2 cellular contexts compared by ENCODE assay signal in the genomic region with DNA sequence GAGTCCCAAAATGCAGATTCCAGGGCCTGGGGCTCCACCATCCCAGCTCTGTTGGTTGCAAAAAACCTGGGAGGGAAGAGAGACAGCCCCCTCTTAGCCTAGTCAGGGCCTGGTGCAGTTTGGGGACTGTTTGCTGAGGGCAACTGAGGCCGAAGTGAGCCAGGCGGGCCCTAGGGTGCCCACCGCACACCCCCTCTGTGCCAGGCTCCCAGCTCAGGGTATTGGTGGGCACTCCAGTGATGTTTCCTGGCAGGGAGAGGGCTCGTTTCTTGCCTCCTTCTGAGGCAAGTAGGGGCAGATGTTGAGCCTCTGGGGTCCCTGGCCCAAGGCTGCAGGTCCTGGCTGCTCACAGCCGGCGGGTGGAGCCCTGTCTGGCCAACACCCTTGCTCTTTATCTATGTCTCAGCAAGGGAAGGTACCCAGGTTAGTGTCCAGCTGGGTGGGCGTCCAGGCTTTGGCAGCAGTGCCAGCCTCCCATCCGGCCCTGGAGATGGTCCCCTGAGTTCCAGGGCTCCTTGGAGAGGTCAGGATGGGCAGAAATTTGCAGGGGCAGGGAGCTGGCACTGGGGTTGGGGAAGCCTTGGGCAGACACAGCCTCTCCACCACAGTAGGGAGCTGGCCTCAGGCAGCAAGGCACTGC.
TF ChIP-seq lines count a peak whose summit lies in the region.

No MANE protein-coding gene starts in this region.

TF ChIP-seq in HepG2, 621 proteins besides CTCF, POLR2A, EP300 and RAD21:
- TF ChIP-seq NFIC (IDR thresholded peaks at IDR 0.05; ENCODE audit: low read length) (no peak), THYN1 (CRISPR knock-in tag; IDR thresholded peaks at IDR 0.05; ENCODE audit: borderline replicate concordance, low read depth) (no peak), RBM22 (optimal IDR thresholded peaks at IDR 0.05; ENCODE audit: low read length) (peak; percentile 56), NCOA1 (CRISPR knock-in tag; IDR thresholded peaks at IDR 0.05) (no peak), ZFY (CRISPR knock-in tag; IDR thresholded peaks at IDR 0.05) (no peak)
- TF ChIP-seq, protein P1, sequence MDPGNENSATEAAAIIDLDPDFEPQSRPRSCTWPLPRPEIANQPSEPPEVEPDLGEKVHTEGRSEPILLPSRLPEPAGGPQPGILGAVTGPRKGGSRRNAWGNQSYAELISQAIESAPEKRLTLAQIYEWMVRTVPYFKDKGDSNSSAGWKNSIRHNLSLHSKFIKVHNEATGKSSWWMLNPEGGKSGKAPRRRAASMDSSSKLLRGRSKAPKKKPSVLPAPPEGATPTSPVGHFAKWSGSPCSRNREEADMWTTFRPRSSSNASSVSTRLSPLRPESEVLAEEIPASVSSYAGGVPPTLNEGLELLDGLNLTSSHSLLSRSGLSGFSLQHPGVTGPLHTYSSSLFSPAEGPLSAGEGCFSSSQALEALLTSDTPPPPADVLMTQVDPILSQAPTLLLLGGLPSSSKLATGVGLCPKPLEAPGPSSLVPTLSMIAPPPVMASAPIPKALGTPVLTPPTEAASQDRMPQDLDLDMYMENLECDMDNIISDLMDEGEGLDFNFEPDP (CRISPR knock-in tag; conservative IDR thresholded peaks at IDR 0.05): no peak
- TF ChIP-seq, protein P2, sequence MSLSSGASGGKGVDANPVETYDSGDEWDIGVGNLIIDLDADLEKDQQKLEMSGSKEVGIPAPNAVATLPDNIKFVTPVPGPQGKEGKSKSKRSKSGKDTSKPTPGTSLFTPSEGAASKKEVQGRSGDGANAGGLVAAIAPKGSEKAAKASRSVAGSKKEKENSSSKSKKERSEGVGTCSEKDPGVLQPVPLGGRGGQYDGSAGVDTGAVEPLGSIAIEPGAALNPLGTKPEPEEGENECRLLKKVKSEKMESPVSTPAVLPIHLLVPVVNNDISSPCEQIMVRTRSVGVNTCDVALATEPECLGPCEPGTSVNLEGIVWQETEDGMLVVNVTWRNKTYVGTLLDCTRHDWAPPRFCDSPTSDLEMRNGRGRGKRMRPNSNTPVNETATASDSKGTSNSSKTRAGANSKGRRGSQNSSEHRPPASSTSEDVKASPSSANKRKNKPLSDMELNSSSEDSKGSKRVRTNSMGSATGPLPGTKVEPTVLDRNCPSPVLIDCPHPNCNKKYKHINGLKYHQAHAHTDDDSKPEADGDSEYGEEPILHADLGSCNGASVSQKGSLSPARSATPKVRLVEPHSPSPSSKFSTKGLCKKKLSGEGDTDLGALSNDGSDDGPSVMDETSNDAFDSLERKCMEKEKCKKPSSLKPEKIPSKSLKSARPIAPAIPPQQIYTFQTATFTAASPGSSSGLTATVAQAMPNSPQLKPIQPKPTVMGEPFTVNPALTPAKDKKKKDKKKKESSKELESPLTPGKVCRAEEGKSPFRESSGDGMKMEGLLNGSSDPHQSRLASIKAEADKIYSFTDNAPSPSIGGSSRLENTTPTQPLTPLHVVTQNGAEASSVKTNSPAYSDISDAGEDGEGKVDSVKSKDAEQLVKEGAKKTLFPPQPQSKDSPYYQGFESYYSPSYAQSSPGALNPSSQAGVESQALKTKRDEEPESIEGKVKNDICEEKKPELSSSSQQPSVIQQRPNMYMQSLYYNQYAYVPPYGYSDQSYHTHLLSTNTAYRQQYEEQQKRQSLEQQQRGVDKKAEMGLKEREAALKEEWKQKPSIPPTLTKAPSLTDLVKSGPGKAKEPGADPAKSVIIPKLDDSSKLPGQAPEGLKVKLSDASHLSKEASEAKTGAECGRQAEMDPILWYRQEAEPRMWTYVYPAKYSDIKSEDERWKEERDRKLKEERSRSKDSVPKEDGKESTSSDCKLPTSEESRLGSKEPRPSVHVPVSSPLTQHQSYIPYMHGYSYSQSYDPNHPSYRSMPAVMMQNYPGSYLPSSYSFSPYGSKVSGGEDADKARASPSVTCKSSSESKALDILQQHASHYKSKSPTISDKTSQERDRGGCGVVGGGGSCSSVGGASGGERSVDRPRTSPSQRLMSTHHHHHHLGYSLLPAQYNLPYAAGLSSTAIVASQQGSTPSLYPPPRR (CRISPR knock-in tag; IDR thresholded peaks at IDR 0.05; ENCODE audit: borderline replicate concordance): no peak
- TF ChIP-seq, protein P3, sequence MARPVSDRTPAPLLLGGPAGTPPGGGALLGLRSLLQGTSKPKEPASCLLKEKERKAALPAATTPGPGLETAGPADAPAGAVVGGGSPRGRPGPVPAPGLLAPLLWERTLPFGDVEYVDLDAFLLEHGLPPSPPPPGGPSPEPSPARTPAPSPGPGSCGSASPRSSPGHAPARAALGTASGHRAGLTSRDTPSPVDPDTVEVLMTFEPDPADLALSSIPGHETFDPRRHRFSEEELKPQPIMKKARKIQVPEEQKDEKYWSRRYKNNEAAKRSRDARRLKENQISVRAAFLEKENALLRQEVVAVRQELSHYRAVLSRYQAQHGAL (CRISPR knock-in tag; IDR thresholded peaks at IDR 0.05; ENCODE audit: not compliant biosample characterization): no peak
TF ChIP-seq in HepG2: peak in this region for 1.

TF ChIP-seq in K562, 482 proteins besides CTCF, POLR2A, EP300 and RAD21:
- TF ChIP-seq PHF8 (IDR thresholded peaks at IDR 0.05; ENCODE audit: borderline replicate concordance, low read length) (no peak), CBFA2T3 (IDR thresholded peaks at IDR 0.05) (0 out of 2 replicates have a peak, but pooled peaks have one; percentile 13)
